Comparison of ENCODE assay signal across 38 cellular contexts in genomic region chr16:31223044-31223443, GRCh38. TPM values are rescaled to one million over a fixed set of nuclear protein-coding genes. Genes with fewer than 3 reads are reported as not detected.
"Had no signal": no experiment of that assay in that cellular context is flagged by ENCODE, and none has a peak within 500 bp of the region (broad histone marks: within the 10 kb centered on the region; RNA-seq: fewer than 3 reads in every experiment).

No MANE protein-coding gene starts in this region.

- H3K4me3 ChIP-seq: Peyer's patch had no signal

- H3K27me3 ChIP-seq: Peyer's patch had no signal

- H3K4me1 ChIP-seq: Peyer's patch had no signal

- H3K27ac ChIP-seq: Peyer's patch, WERI-Rb-1 had no signal

- FAIRE-seq: bronchial epithelial cell had no signal

- DNase-seq: activated CD4-positive, alpha-beta memory T cell treated with anti-CD3 and anti-CD28 coated beads, Interleukin-2, amount 10 ng/mL, durations not matched to agents 7 days and 5 days; activated CD4-positive, alpha-beta T cell treated with anti-CD3 and anti-CD28 coated beads for 1 hour; activated CD4-positive, alpha-beta T cell treated with anti-CD3 and anti-CD28 coated beads for 48 hours; activated CD4-positive, CD25-positive, alpha-beta regulatory T cell; activated CD8-positive, alpha-beta memory T cell treated with anti-CD3 and anti-CD28 coated beads for 24 hours; activated CD8-positive, alpha-beta memory T cell treated with anti-CD3 and anti-CD28 coated beads, Interleukin-2, amount 10 ng/mL, durations not matched to agents 7 days and 5 days; activated CD8-positive, alpha-beta memory T cell treated with anti-CD3 and anti-CD28 coated beads, Interleukin-2, amount 50 U/mL, for 48 hours; activated effector memory CD4-positive, alpha-beta T cell treated with Interleukin-2 at 50 U/mL for 16 hours; activated naive CD4-positive, alpha-beta T cell treated with anti-CD3 and anti-CD28 coated beads, Interleukin-2, amount 10 ng/mL, durations not matched to agents 7 days and 5 days; activated naive CD8-positive, alpha-beta T cell treated with anti-CD3 and anti-CD28 coated beads, Interleukin-2, amount 50 U/mL, for 24 hours; activated T-cell treated with anti-CD3 and anti-CD28 coated beads, Interleukin-2, amount 50 U/mL, for 48 hours; anterior cingulate cortex; caudate nucleus; cerebellar nuclear complex; MM.1S; MV-4-11; NCI-H1092; NCI-H1436 treated with DMSO at 0.1 percent for 48 hours; NCI-H1694 treated with DMSO at 0.1 percent for 48 hours; NCI-H2029; NCI-H345; NCI-H526; NCI-H748 treated with DMSO at 0.1 percent for 48 hours; NK-92 treated with Interleukin-12 subunit alpha and Interleukin-12 subunit beta, amount 100 ng/mL, for 24 hours; PC-3; Peyer's patch; RPMI8226; SIG-M5; SW 1271; T-helper 1 cell; T-helper 2 cell; T1000; WERI-Rb-1 had no signal

- H3K9me3 ChIP-seq: Peyer's patch had no signal

- H3K36me3 ChIP-seq: Peyer's patch, WERI-Rb-1 had no signal

- ATAC-seq: activated CD8-positive, alpha-beta memory T cell treated with anti-CD3 and anti-CD28 coated beads, Interleukin-2, amount 10 ng/mL, durations not matched to agents 7 days and 5 days; activated naive CD8-positive, alpha-beta T cell treated with anti-CD3 and anti-CD28 coated beads, Interleukin-2, amount 50 U/mL, for 24 hours; PC-3; SK-N-SH treated with all-trans-retinoic acid at 6 μM for 48 hours had no signal

RNA-seq across cellular contexts. Expression of gene PYDC1, which starts 6.1 kb away (rescaled TPM):
- total RNA-seq: activated CD4-positive, alpha-beta memory T cell treated with anti-CD3 and anti-CD28 coated beads, Interleukin-2, amount 10 ng/mL, durations not matched to agents 7 days and 5 days; activated CD8-positive, alpha-beta memory T cell treated with anti-CD3 and anti-CD28 coated beads, Interleukin-2, amount 10 ng/mL, durations not matched to agents 7 days and 5 days; bronchial epithelial cell; LHCN-M2; NCI-H460; PC-3; Peyer's patch; SK-MEL-5 had no signal

RNA-seq across cellular contexts. Expression of gene TRIM72, which starts 9.1 kb away (rescaled TPM):
- total RNA-seq: activated CD8-positive, alpha-beta memory T cell treated with anti-CD3 and anti-CD28 coated beads, Interleukin-2, amount 10 ng/mL, durations not matched to agents 7 days and 5 days; bronchial epithelial cell; PC-3; Peyer's patch had no signal

RNA-seq across cellular contexts. Expression of gene PYCARD, which starts 20.5 kb away (rescaled TPM):
- total RNA-seq: NCI-H460 had no signal

RNA-seq across cellular contexts. Expression of gene ITGAM, which starts 36.7 kb away (rescaled TPM):
- total RNA-seq: bronchial epithelial cell, NCI-H460, PC-3 had no signal
